Comparison of ENCODE assay signal across 34 cellular contexts in genomic region chr15:59119625-59120024, GRCh38.
"Had no signal": no experiment of that assay in that cellular context is flagged by ENCODE, and none has a peak within 500 bp of the region (broad histone marks: within the 10 kb centered on the region; RNA-seq: fewer than 3 reads in every experiment).

No MANE protein-coding gene starts in this region.

- H3K4me3 Mint-ChIP-seq: activated B cell treated with CpG ODN at 0.5 μM for 24 hours; activated CD4-positive, alpha-beta memory T cell treated with anti-CD3 and anti-CD28 coated beads for 36 hours; activated CD4-positive, alpha-beta T cell treated with anti-CD3 and anti-CD28 coated beads, Interleukin-2, amount 10 ng/mL, durations not matched to agents 24 days and 14 days; activated CD8-positive, alpha-beta memory T cell treated with anti-CD3 and anti-CD28 coated beads, Interleukin-2, amount 10 ng/mL, durations not matched to agents 7 days and 5 days; activated CD8-positive, alpha-beta T cell treated with anti-CD3 and anti-CD28 coated beads, Interleukin-2, amount 10 ng/mL, durations not matched to agents 7 days and 5 days; activated naive CD4-positive, alpha-beta T cell treated with anti-CD3 and anti-CD28 coated beads for 36 hours; activated naive CD4-positive, alpha-beta T cell treated with anti-CD3 and anti-CD28 coated beads, Interleukin-2, amount 50 U/mL, for 24 hours; activated naive CD8-positive, alpha-beta T cell treated with anti-CD3 and anti-CD28 coated beads for 36 hours; activated naive CD8-positive, alpha-beta T cell treated with anti-CD3 and anti-CD28 coated beads, Interleukin-2, amount 50 U/mL, for 24 hours; activated T-helper 1 cell treated with anti-CD3 and anti-CD28 coated beads, Interleukin-12 subunit alpha, Interleukin-12 subunit beta, Interleukin-2, Interleukin-4 antibody, amounts not matched to agents 30 ng/mL and 10 ng/mL and 1 ng/mL, durations not matched to agents 14 hours and 24 hours and 36 hours; T-helper 17 cell; T-helper 2 cell treated with Interferon-gamma antibody and Interleukin-4, amounts not matched to agents 5 μg/mL and 100 μg/mL, for 36 hours had no signal

- H3K27me3 Mint-ChIP-seq: activated B cell treated with CpG ODN at 0.5 μM for 24 hours; activated CD4-positive, alpha-beta memory T cell treated with anti-CD3 and anti-CD28 coated beads for 36 hours; activated CD4-positive, alpha-beta T cell treated with anti-CD3 and anti-CD28 coated beads, Interleukin-2, amount 10 ng/mL, durations not matched to agents 24 days and 14 days; activated CD8-positive, alpha-beta memory T cell treated with anti-CD3 and anti-CD28 coated beads, Interleukin-2, amount 10 ng/mL, durations not matched to agents 7 days and 5 days; activated naive CD4-positive, alpha-beta T cell treated with anti-CD3 and anti-CD28 coated beads, Interleukin-2, amount 50 U/mL, for 24 hours; activated naive CD8-positive, alpha-beta T cell treated with anti-CD3 and anti-CD28 coated beads for 36 hours; activated naive CD8-positive, alpha-beta T cell treated with anti-CD3 and anti-CD28 coated beads, Interleukin-2, amount 50 U/mL, for 24 hours; T-helper 17 cell had no signal

- DNase-seq: activated B cell treated with CpG ODN at 0.5 μM for 24 hours; activated CD4-positive, alpha-beta memory T cell treated with anti-CD3 and anti-CD28 coated beads for 36 hours; activated CD4-positive, alpha-beta T cell treated with anti-CD3 and anti-CD28 coated beads, Interleukin-2, amount 10 ng/mL, durations not matched to agents 24 days and 14 days; activated CD8-positive, alpha-beta memory T cell treated with anti-CD3 and anti-CD28 coated beads, Interleukin-2, amount 10 ng/mL, durations not matched to agents 7 days and 5 days; activated CD8-positive, alpha-beta memory T cell treated with anti-CD3 and anti-CD28 coated beads, Interleukin-2, amount 50 U/mL, for 4 hours; activated CD8-positive, alpha-beta T cell treated with anti-CD3 and anti-CD28 coated beads, Interleukin-2, amount 10 ng/mL, durations not matched to agents 7 days and 5 days; activated effector memory CD4-positive, alpha-beta T cell treated with anti-CD3 and anti-CD28 coated beads, Interleukin-2, amount 50 U/mL, for 16 hours; activated naive CD4-positive, alpha-beta T cell treated with anti-CD3 and anti-CD28 coated beads for 36 hours; activated naive CD8-positive, alpha-beta T cell treated with anti-CD3 and anti-CD28 coated beads for 36 hours; activated naive CD8-positive, alpha-beta T cell treated with anti-CD3 and anti-CD28 coated beads, Interleukin-2, amount 50 U/mL, for 24 hours; activated T-cell treated with anti-CD3 and anti-CD28 coated beads, Interleukin-2, amount 50 U/mL, for 1 hour; activated T-cell treated with anti-CD3 and anti-CD28 coated beads, Interleukin-2, amount 50 U/mL, for 48 hours; adrenal gland; amygdala; aorta; body of pancreas; central memory CD4-positive, alpha-beta T cell; cerebellar nuclear complex; colonic mucosa; effector CD8-positive, alpha-beta T cell; esophagus squamous epithelium; foreskin melanocyte; heart right ventricle; T-helper 17 cell; T1000; WERI-Rb-1 had no signal

- H3K4me3 ChIP-seq: adrenal gland, body of pancreas, cardiac muscle cell, colonic mucosa, esophagus squamous epithelium, gastroesophageal sphincter, heart right ventricle had no signal

- H3K27me3 ChIP-seq: adrenal gland, body of pancreas, cardiac muscle cell, colonic mucosa, esophagus squamous epithelium, gastroesophageal sphincter, heart right ventricle had no signal

- H3K9me3 ChIP-seq: adrenal gland, body of pancreas, colonic mucosa, esophagus squamous epithelium, gastroesophageal sphincter, heart right ventricle had no signal

- H3K9me3 Mint-ChIP-seq: activated B cell treated with CpG ODN at 0.5 μM for 24 hours; activated CD4-positive, alpha-beta memory T cell treated with anti-CD3 and anti-CD28 coated beads for 36 hours; activated CD4-positive, alpha-beta T cell treated with anti-CD3 and anti-CD28 coated beads, Interleukin-2, amount 10 ng/mL, durations not matched to agents 24 days and 14 days; activated naive CD4-positive, alpha-beta T cell treated with anti-CD3 and anti-CD28 coated beads for 36 hours; activated naive CD4-positive, alpha-beta T cell treated with anti-CD3 and anti-CD28 coated beads, Interleukin-2, amount 50 U/mL, for 24 hours; activated naive CD8-positive, alpha-beta T cell treated with anti-CD3 and anti-CD28 coated beads for 36 hours; activated naive CD8-positive, alpha-beta T cell treated with anti-CD3 and anti-CD28 coated beads, Interleukin-2, amount 50 U/mL, for 24 hours; activated T-helper 1 cell treated with anti-CD3 and anti-CD28 coated beads, Interleukin-12 subunit alpha, Interleukin-12 subunit beta, Interleukin-2, Interleukin-4 antibody, amounts not matched to agents 30 ng/mL and 10 ng/mL and 1 ng/mL, durations not matched to agents 14 hours and 24 hours and 36 hours; activated T-helper 2 cell treated with anti-CD3 and anti-CD28 coated beads, Interferon-gamma antibody, Interleukin-2, Interleukin-4, amounts not matched to agents 10 μg/mL and 5 μg/mL and 100 μg/mL, durations not matched to agents 14 hours and 24 hours and 36 hours; T-helper 2 cell treated with Interferon-gamma antibody and Interleukin-4, amounts not matched to agents 5 μg/mL and 100 μg/mL, for 36 hours had no signal

- H3K4me1 ChIP-seq: adrenal gland, body of pancreas, esophagus squamous epithelium, gastroesophageal sphincter, heart right ventricle had no signal

- H3K27ac Mint-ChIP-seq: activated B cell treated with CpG ODN at 0.5 μM for 24 hours; activated CD4-positive, alpha-beta memory T cell treated with anti-CD3 and anti-CD28 coated beads for 36 hours; activated CD8-positive, alpha-beta memory T cell treated with anti-CD3 and anti-CD28 coated beads, Interleukin-2, amount 10 ng/mL, durations not matched to agents 7 days and 5 days; activated CD8-positive, alpha-beta T cell treated with anti-CD3 and anti-CD28 coated beads, Interleukin-2, amount 10 ng/mL, durations not matched to agents 7 days and 5 days; activated naive CD4-positive, alpha-beta T cell treated with anti-CD3 and anti-CD28 coated beads, Interleukin-2, amount 50 U/mL, for 24 hours; activated naive CD8-positive, alpha-beta T cell treated with anti-CD3 and anti-CD28 coated beads for 36 hours; activated naive CD8-positive, alpha-beta T cell treated with anti-CD3 and anti-CD28 coated beads, Interleukin-2, amount 50 U/mL, for 24 hours; T-helper 17 cell; T-helper 2 cell treated with Interferon-gamma antibody and Interleukin-4, amounts not matched to agents 5 μg/mL and 100 μg/mL, for 36 hours had no signal

- H3K36me3 Mint-ChIP-seq: activated naive CD4-positive, alpha-beta T cell treated with anti-CD3 and anti-CD28 coated beads, Interleukin-2, amount 50 U/mL, for 24 hours had no signal

- H3K27ac ChIP-seq: adrenal gland, body of pancreas, cardiac muscle cell, colonic mucosa, epithelial cell of prostate, esophagus squamous epithelium, gastroesophageal sphincter, heart right ventricle, WERI-Rb-1 had no signal

- ATAC-seq: activated CD4-positive, CD25-positive, alpha-beta regulatory T cell treated with anti-CD3 and anti-CD28 coated beads, Interleukin-2, amount 50 U/mL, for 24 hours; activated CD8-positive, alpha-beta memory T cell treated with anti-CD3 and anti-CD28 coated beads, Interleukin-2, amount 10 ng/mL, durations not matched to agents 7 days and 5 days; activated CD8-positive, alpha-beta T cell treated with anti-CD3 and anti-CD28 coated beads, Interleukin-2, amount 10 ng/mL, durations not matched to agents 7 days and 5 days; activated naive CD8-positive, alpha-beta T cell treated with anti-CD3 and anti-CD28 coated beads, Interleukin-2, amount 50 U/mL, for 24 hours; body of pancreas; gastroesophageal sphincter; heart right ventricle; T-helper 17 cell had no signal

- H3K4me1 Mint-ChIP-seq: activated naive CD4-positive, alpha-beta T cell treated with anti-CD3 and anti-CD28 coated beads, Interleukin-2, amount 50 U/mL, for 24 hours; activated naive CD8-positive, alpha-beta T cell treated with anti-CD3 and anti-CD28 coated beads for 36 hours; activated naive CD8-positive, alpha-beta T cell treated with anti-CD3 and anti-CD28 coated beads, Interleukin-2, amount 50 U/mL, for 24 hours had no signal

- H3K36me3 ChIP-seq: adrenal gland, colonic mucosa, gastroesophageal sphincter had no signal
